Comparison of ENCODE assay signal across 25 cellular contexts in the genomic region with DNA sequence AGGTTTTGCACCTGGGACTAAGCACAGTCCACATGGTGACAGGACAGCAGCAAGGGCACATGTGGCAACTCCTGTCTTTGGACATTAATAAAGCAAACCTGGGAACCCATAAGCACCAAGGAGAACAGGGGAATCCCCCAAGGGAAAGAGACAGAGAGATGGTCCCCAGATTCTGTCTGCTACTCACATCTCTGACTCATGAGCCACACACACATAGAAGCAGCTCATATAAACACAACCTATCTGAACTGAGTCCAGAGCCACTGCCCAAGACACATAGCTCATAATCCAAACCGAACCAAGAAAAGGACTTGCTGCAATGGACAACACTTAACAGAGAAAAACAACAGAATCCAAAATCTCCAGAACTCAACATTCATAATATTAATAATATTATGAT.
DNase-seq lines count a peak whose midpoint lies in the region; ATAC-seq and TF ChIP-seq lines count a peak whose summit lies in the region.
"Had no signal": no experiment of that assay in that cellular context is flagged by ENCODE, and none has a peak within 500 bp of the region (broad histone marks: within the 10 kb centered on the region; RNA-seq: fewer than 3 reads in every experiment).

No MANE protein-coding gene starts in this region.

- TF ChIP-seq CTCF in astrocyte of the spinal cord (IDR thresholded peaks at IDR 0.05; ENCODE audit: low read depth, low read length) = no peak
- TF ChIP-seq CTCF in osteoblast (IDR thresholded peaks at IDR 0.05; ENCODE audit: extremely low read depth, low read depth, low read length) = no peak
- TF ChIP-seq CTCF in CD8-positive, alpha-beta T cell (IDR thresholded peaks at IDR 0.05) = no peak
- no peak for TF ChIP-seq CTCF in psoas muscle (IDR thresholded peaks at IDR 0.05)

- H3K9me3 ChIP-seq in osteoblast (ENCODE audit: low read depth, low read length) (no peaks in the 10 kb centered on the region), psoas muscle (no peaks in the 10 kb centered on the region)
- H3K9me3 ChIP-seq in CD8-positive, alpha-beta T cell (ENCODE audit: low read length) = no peaks in the 10 kb centered on the region
- H3K9me3 ChIP-seq: BE2C, heart right ventricle, neutrophil, upper lobe of left lung had no signal

- no peaks in the 10 kb centered on the region for H3K36me3 Mint-ChIP-seq in CD8-positive, alpha-beta T cell
- H3K36me3 Mint-ChIP-seq: memory B cell had no signal

- DNase-seq in NCI-H82 (lab: John Stamatoyannopoulos, UW) (peak; percentile 9), NCI-H82 treated with DMSO at 0.1 percent for 48 hours (lab: John Stamatoyannopoulos, UW; ENCODE audit: unreplicated experiment) (no peak), M059J (ENCODE audit: low read depth) (peak; percentile 61), astrocyte of the spinal cord (ENCODE audit: low read depth, low spot score) (peak; percentile 8), osteoblast (ENCODE audit: insufficient read length, low spot score, missing footprints) (peak; percentile 49), NCI-H524 treated with DMSO at 0.1 percent for 48 hours (lab: John Stamatoyannopoulos, UW) (no peak), psoas muscle (no peak)
- no peak for DNase-seq in CD8-positive, alpha-beta T cell
- DNase-seq: activated CD4-positive, CD25-positive, alpha-beta regulatory T cell; activated CD8-positive, alpha-beta T cell treated with anti-CD3 and anti-CD28 coated beads for 36 hours; activated gamma-delta T cell; amygdala; BE2C; caudate nucleus; dermis blood vessel endothelial cell; heart right ventricle; NCI-H1417; NCI-H2081 treated with DMSO at 0.1 percent for 48 hours; NCI-H446; NK-92 treated with Interleukin-12 subunit alpha and Interleukin-12 subunit beta, amount 100 ng/mL, for 24 hours; SIG-M5; upper lobe of left lung had no signal

- no peaks in the 10 kb centered on the region for H3K27me3 Mint-ChIP-seq in CD8-positive, alpha-beta T cell (ENCODE audit: low read depth)
- H3K27me3 Mint-ChIP-seq: activated CD8-positive, alpha-beta T cell treated with anti-CD3 and anti-CD28 coated beads for 36 hours; memory B cell had no signal

- H3K27ac Mint-ChIP-seq in CD8-positive, alpha-beta T cell = no peak overlapping the region
- H3K27ac Mint-ChIP-seq: activated CD8-positive, alpha-beta T cell treated with anti-CD3 and anti-CD28 coated beads for 36 hours; memory B cell had no signal

- intact Hi-C loops in CD8-positive, alpha-beta T cell (cut with DNase I, micrococcal nuclease) = no loop called here
- intact Hi-C loops in psoas muscle (cut with DNase I) = no loop called here

- H3K4me1 ChIP-seq in osteoblast (ENCODE audit: insufficient read depth, low read length) (no peaks in the 10 kb centered on the region), psoas muscle (no peaks in the 10 kb centered on the region)
- H3K4me1 ChIP-seq in CD8-positive, alpha-beta T cell (ENCODE audit: insufficient read depth, low read length) = no peaks in the 10 kb centered on the region
- H3K4me1 ChIP-seq: upper lobe of left lung had no signal

- no peaks in the 10 kb centered on the region for H3K27me3 ChIP-seq in osteoblast (ENCODE audit: insufficient read depth, low read length)
- H3K27me3 ChIP-seq in CD8-positive, alpha-beta T cell (ENCODE audit: insufficient read depth, low read length) = no peaks in the 10 kb centered on the region
- no peaks in the 10 kb centered on the region for H3K27me3 ChIP-seq in psoas muscle (ENCODE audit: insufficient read depth in 3 of 3, low read length in 2 of 3)
- H3K27me3 ChIP-seq: BE2C, heart right ventricle, neutrophil, upper lobe of left lung had no signal

- H3K4me3 ChIP-seq in astrocyte of the spinal cord (ENCODE audit: low read depth, low read length) (no peak overlapping the region), osteoblast (ENCODE audit: insufficient read depth, low read length) (no peak overlapping the region), psoas muscle (no peak overlapping the region)
- H3K4me3 ChIP-seq in CD8-positive, alpha-beta T cell (ENCODE audit: low read depth, low read length) = no peak overlapping the region
- H3K4me3 ChIP-seq: heart right ventricle, upper lobe of left lung had no signal

- no peaks in the 10 kb centered on the region for H3K4me1 Mint-ChIP-seq in CD8-positive, alpha-beta T cell (ENCODE audit: low read depth)
- H3K4me1 Mint-ChIP-seq: memory B cell had no signal

- H3K79me2 ChIP-seq in osteoblast (ENCODE audit: insufficient read depth, low read length) = no peaks in the 10 kb centered on the region

- H4K20me1 ChIP-seq in osteoblast (ENCODE audit: insufficient read depth, low read length) = no peaks in the 10 kb centered on the region

- no peak for ATAC-seq in CD8-positive, alpha-beta T cell
- ATAC-seq in psoas muscle = no peak
- ATAC-seq: activated CD8-positive, alpha-beta T cell treated with anti-CD3 and anti-CD28 coated beads for 36 hours; heart right ventricle had no signal

- H3K9me3 Mint-ChIP-seq in CD8-positive, alpha-beta T cell = no peaks in the 10 kb centered on the region
- H3K9me3 Mint-ChIP-seq: activated CD8-positive, alpha-beta T cell treated with anti-CD3 and anti-CD28 coated beads for 36 hours; memory B cell had no signal

- no peak overlapping the region for H3K4me3 Mint-ChIP-seq in CD8-positive, alpha-beta T cell
- H3K4me3 Mint-ChIP-seq: activated CD8-positive, alpha-beta T cell treated with anti-CD3 and anti-CD28 coated beads for 36 hours; memory B cell had no signal

- in situ Hi-C loops in astrocyte of the spinal cord (cut with HindIII; ENCODE audit: low sequenced_read_pairs) = no loop called here

- H3K27ac ChIP-seq in osteoblast (ENCODE audit: low read depth, low read length) (no peak overlapping the region), psoas muscle (no peak overlapping the region)
- H3K27ac ChIP-seq in CD8-positive, alpha-beta T cell (ENCODE audit: low read depth, low read length) = no peak overlapping the region
- H3K27ac ChIP-seq: heart right ventricle, HL-60, neutrophil, upper lobe of left lung had no signal

- CTCF ChIA-PET in CD8-positive, alpha-beta T cell (lab: Charles Lee) = no interaction called here

- WGBS in psoas muscle, 3 donors = 90 to 92% (median 92%) methylated on average over 1 of the region's 1 CpG

- no peak overlapping the region for H3K4me2 ChIP-seq in osteoblast (ENCODE audit: insufficient read depth, low read length)

- H3K36me3 ChIP-seq in osteoblast (ENCODE audit: insufficient read depth, low read length) = no peaks in the 10 kb centered on the region
- no peaks in the 10 kb centered on the region for H3K36me3 ChIP-seq in CD8-positive, alpha-beta T cell (ENCODE audit: insufficient read depth, low read length)
- no peaks in the 10 kb centered on the region for H3K36me3 ChIP-seq in psoas muscle (ENCODE audit: insufficient read depth in 1 of 2, low read depth in 1 of 2)
- H3K36me3 ChIP-seq: BE2C had no signal

- POLR2A ChIA-PET in CD8-positive, alpha-beta T cell (lab: Charles Lee) = no interaction called here

- H2AFZ ChIP-seq in osteoblast (ENCODE audit: low read length) = no peak overlapping the region

Comparison
In these comparisons a context has a peak if more than half of its experiments do, and no peak if none do; other contexts are left out.
1. DNase-seq: peak in NCI-H82 (single experiment), M059J (single experiment), astrocyte of the spinal cord (single experiment) and osteoblast (single experiment); none in NCI-H82 treated with DMSO at 0.1 percent for 48 hours (single experiment), NCI-H524 treated with DMSO at 0.1 percent for 48 hours (single experiment), CD8-positive, alpha-beta T cell (0 of 7) and psoas muscle (0 of 2).